ENCODE assay signal across 8 cellular contexts in genomic region chr3:196432137-196432879, GRCh38. TPM values are rescaled to one million over a fixed set of nuclear protein-coding genes. Genes with fewer than 3 reads are reported as not detected.
DNase-seq lines count a peak whose midpoint lies in the region; ATAC-seq and TF ChIP-seq lines count a peak whose summit lies in the region.

UBXN7 (minus strand) TSS chr3:196432427; CDS start chr3:196432399, 28 bp downstream.

- no peaks in the 10 kb centered on the region for H3K27me3 ChIP-seq in left ventricle myocardium inferior (ENCODE audit: low read depth)
- no peaks in the 10 kb centered on the region for H3K27me3 ChIP-seq in upper lobe of right lung

- H3K27ac Mint-ChIP-seq in T-helper 17 cell (peak within 1 kb of the TSS; percentile 93), progenitor cell of endocrine pancreas (peak within 1 kb of the TSS; percentile 92)

- H3K4me1 ChIP-seq in left ventricle myocardium inferior (peaks cover 56% of the 10 kb centered on the region), upper lobe of right lung (peaks cover 14% of the 10 kb centered on the region)

- H3K27ac ChIP-seq in angular gyrus (ENCODE audit: low read depth, low read length) (peak within 1 kb of the TSS; percentile 96), left ventricle myocardium inferior (replicated peaks) (peak within 1 kb of the TSS; percentile 96), upper lobe of right lung (peak within 1 kb of the TSS; percentile 94)

- peak; percentile 93 for TF ChIP-seq POLR2A in GM15510 (IDR thresholded peaks at IDR 0.05; ENCODE audit: borderline replicate concordance, extremely low read depth, insufficient read length)

- DNase-seq in NCI-H187 (lab: John Stamatoyannopoulos, UW) = peak; percentile 82 to 94
- DNase-seq in T-helper 17 cell = peak; percentile 96 to 98 (median 96)
- peak; percentile 94 for DNase-seq in left ventricle myocardium inferior
- DNase-seq in progenitor cell of endocrine pancreas (ENCODE audit: low spot score, unreplicated experiment) = peak; percentile 96
- peak; percentile 98 for DNase-seq in upper lobe of right lung

- H3K4me1 Mint-ChIP-seq in T-helper 17 cell = peaks cover 14% of the 10 kb centered on the region
- peaks cover 8% of the 10 kb centered on the region for H3K4me1 Mint-ChIP-seq in progenitor cell of endocrine pancreas (ENCODE audit: low read depth)

- H3K9me3 Mint-ChIP-seq in progenitor cell of endocrine pancreas (ENCODE audit: low read depth) = no peaks in the 10 kb centered on the region

- H3K4me3 ChIP-seq in left ventricle myocardium inferior (peak within 1 kb of the TSS; percentile 96), upper lobe of right lung (peak within 1 kb of the TSS; percentile 98)

- H3K4me3 Mint-ChIP-seq in T-helper 17 cell = peak within 1 kb of the TSS; percentile 96
- peak within 1 kb of the TSS; percentile 78 for H3K4me3 Mint-ChIP-seq in progenitor cell of endocrine pancreas (ENCODE audit: low read depth)

- TF ChIP-seq CTCF in left ventricle myocardium inferior (IDR thresholded peaks at IDR 0.05; ENCODE audit: borderline replicate concordance) (no peak), progenitor cell of endocrine pancreas (IDR thresholded peaks at IDR 0.05; ENCODE audit: unreplicated experiment) (no peak), upper lobe of right lung (IDR thresholded peaks at IDR 0.05) (no peak)

- ATAC-seq in HG02885 (IDR thresholded peaks at IDR 0.05; ENCODE audit: poor library complexity, unreplicated experiment) = peak; percentile 78
- peak; percentile 87 for ATAC-seq in T-helper 17 cell
- ATAC-seq in upper lobe of right lung = peak; percentile 99

- no peaks in the 10 kb centered on the region for H3K9me3 ChIP-seq in T-helper 17 cell (ENCODE audit: control insufficient read depth, low read length, poor library complexity, severe bottlenecking)
- H3K9me3 ChIP-seq in left ventricle myocardium inferior (replicated peaks) = no peaks in the 10 kb centered on the region
- H3K9me3 ChIP-seq in upper lobe of right lung = no peaks in the 10 kb centered on the region

- peaks cover 2% of the 10 kb centered on the region for H3K36me3 Mint-ChIP-seq in T-helper 17 cell (ENCODE audit: low read depth)
- H3K36me3 Mint-ChIP-seq in progenitor cell of endocrine pancreas (ENCODE audit: insufficient read depth) = peaks cover 5% of the 10 kb centered on the region

- intact Hi-C loops in left ventricle myocardium inferior (cut with micrococcal nuclease) = no loop called here
- intact Hi-C loops in upper lobe of right lung (cut with DNase I) = no loop called here

- H3K36me3 ChIP-seq in left ventricle myocardium inferior (peaks cover 5% of the 10 kb centered on the region), upper lobe of right lung (peaks cover 5% of the 10 kb centered on the region)

- H3K27me3 Mint-ChIP-seq in T-helper 17 cell (no peaks in the 10 kb centered on the region), progenitor cell of endocrine pancreas (no peaks in the 10 kb centered on the region)

RNA-seq across cellular contexts. Expression of gene UBXN7, which starts in this region (rescaled TPM):
- total RNA-seq in T-helper 17 cell (10 to 100 TPM; 58.8 to 86.0 TPM), left ventricle myocardium inferior (31.2 TPM), progenitor cell of endocrine pancreas (90.6 and 102 TPM in 2 replicates), upper lobe of right lung (54.0 TPM)

Comparison
In these comparisons a context has a peak if more than half of its experiments do, and no peak if none do; other contexts are left out.
1. Peak in every context shown above with its lines: DNase-seq, ATAC-seq, H3K4me3 ChIP-seq and H3K27ac ChIP-seq.